27 cellular contexts compared by ENCODE assay signal in the genomic region with DNA sequence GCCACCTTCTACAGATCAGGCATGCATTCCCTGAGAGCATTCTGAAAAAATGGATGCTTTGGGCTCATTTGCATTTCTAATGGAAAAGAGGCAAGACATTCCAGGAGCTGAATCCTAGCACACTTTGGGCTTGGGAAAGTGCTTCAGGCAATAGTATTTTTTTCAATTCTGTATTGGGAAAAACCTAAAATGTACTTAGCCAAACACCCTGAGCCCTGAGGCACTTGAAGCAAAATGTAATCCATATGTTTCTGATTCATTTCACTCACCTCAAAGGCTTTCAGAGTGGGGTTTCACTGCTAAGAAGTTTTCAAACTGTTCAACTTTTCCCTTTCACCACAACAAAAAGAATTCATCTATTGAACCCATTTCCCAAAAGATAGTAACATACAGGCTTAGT.
"Had no signal": no experiment of that assay in that cellular context is flagged by ENCODE, and none has a peak within 500 bp of the region (broad histone marks: within the 10 kb centered on the region; RNA-seq: fewer than 3 reads in every experiment).

No MANE protein-coding gene starts in this region.

- H3K9me3 ChIP-seq: body of pancreas, esophagus muscularis mucosa, gastroesophageal sphincter had no signal

- H3K4me3 Mint-ChIP-seq: activated CD8-positive, alpha-beta T cell treated with anti-CD3 and anti-CD28 coated beads for 36 hours; activated naive CD4-positive, alpha-beta T cell treated with anti-CD3 and anti-CD28 coated beads for 36 hours; activated naive CD4-positive, alpha-beta T cell treated with anti-CD3 and anti-CD28 coated beads, Interleukin-2, amount 50 U/mL, for 24 hours; activated naive CD8-positive, alpha-beta T cell treated with anti-CD3 and anti-CD28 coated beads for 36 hours; activated naive CD8-positive, alpha-beta T cell treated with anti-CD3 and anti-CD28 coated beads, Interleukin-2, amount 50 U/mL, for 24 hours; activated T-cell treated with anti-CD3 and anti-CD28 coated beads, Interleukin-2, amount 50 U/mL, for 4 hours; activated T-helper 1 cell treated with anti-CD3 and anti-CD28 coated beads, Interleukin-12 subunit alpha, Interleukin-12 subunit beta, Interleukin-2, Interleukin-4 antibody, amounts not matched to agents 30 ng/mL and 10 ng/mL and 1 ng/mL, durations not matched to agents 14 hours and 24 hours and 36 hours; effector memory CD8-positive, alpha-beta T cell had no signal

- H3K36me3 ChIP-seq: adrenal gland, esophagus muscularis mucosa, gastroesophageal sphincter had no signal

- H3K4me1 Mint-ChIP-seq: activated naive CD4-positive, alpha-beta T cell treated with anti-CD3 and anti-CD28 coated beads, Interleukin-2, amount 50 U/mL, for 24 hours; activated naive CD8-positive, alpha-beta T cell treated with anti-CD3 and anti-CD28 coated beads for 36 hours; activated naive CD8-positive, alpha-beta T cell treated with anti-CD3 and anti-CD28 coated beads, Interleukin-2, amount 50 U/mL, for 24 hours had no signal

- H3K27me3 ChIP-seq: adrenal gland, body of pancreas, esophagus muscularis mucosa, gastroesophageal sphincter had no signal

- H3K4me1 ChIP-seq: adrenal gland, body of pancreas, esophagus muscularis mucosa, gastroesophageal sphincter had no signal

- H3K36me3 Mint-ChIP-seq: activated naive CD4-positive, alpha-beta T cell treated with anti-CD3 and anti-CD28 coated beads, Interleukin-2, amount 50 U/mL, for 24 hours; activated naive CD8-positive, alpha-beta T cell treated with anti-CD3 and anti-CD28 coated beads for 36 hours had no signal

- ATAC-seq: activated CD8-positive, alpha-beta T cell treated with anti-CD3 and anti-CD28 coated beads for 36 hours; activated naive CD8-positive, alpha-beta T cell treated with anti-CD3 and anti-CD28 coated beads, Interleukin-2, amount 50 U/mL, for 24 hours; activated T-cell treated with anti-CD3 and anti-CD28 coated beads, Interleukin-2, amount 50 U/mL, for 4 hours; body of pancreas; effector memory CD8-positive, alpha-beta T cell; gastroesophageal sphincter had no signal

- DNase-seq: activated CD4-positive, alpha-beta T cell treated with anti-CD3 and anti-CD28 coated beads for 48 hours; activated CD4-positive, alpha-beta T cell treated with anti-CD3 and anti-CD28 coated beads, Interleukin-2, amount 50 U/mL, for 1 hour; activated CD4-positive, alpha-beta T cell treated with anti-CD3 and anti-CD28 coated beads, Interleukin-2, amount 50 U/mL, for 48 hours; activated CD8-positive, alpha-beta memory T cell treated with anti-CD3 and anti-CD28 coated beads for 24 hours; activated CD8-positive, alpha-beta T cell treated with anti-CD3 and anti-CD28 coated beads for 36 hours; activated effector memory CD4-positive, alpha-beta T cell treated with anti-CD3 and anti-CD28 coated beads, Interleukin-2, amount 50 U/mL, for 16 hours; activated naive CD4-positive, alpha-beta T cell treated with anti-CD3 and anti-CD28 coated beads for 36 hours; activated naive CD8-positive, alpha-beta T cell treated with anti-CD3 and anti-CD28 coated beads for 36 hours; activated naive CD8-positive, alpha-beta T cell treated with anti-CD3 and anti-CD28 coated beads, Interleukin-2, amount 50 U/mL, for 24 hours; activated T-cell treated with anti-CD3 and anti-CD28 coated beads, Interleukin-2, amount 50 U/mL, for 4 hours; adrenal gland; amygdala; aorta; body of pancreas; caudate nucleus; cortex of kidney; dermis blood vessel endothelial cell; effector CD4-positive, alpha-beta T cell; effector memory CD8-positive, alpha-beta T cell; erythroblast; foreskin melanocyte; T-helper 2 cell had no signal

- H3K27ac Mint-ChIP-seq: activated CD8-positive, alpha-beta T cell treated with anti-CD3 and anti-CD28 coated beads for 36 hours; activated naive CD4-positive, alpha-beta T cell treated with anti-CD3 and anti-CD28 coated beads for 36 hours; activated naive CD4-positive, alpha-beta T cell treated with anti-CD3 and anti-CD28 coated beads, Interleukin-2, amount 50 U/mL, for 24 hours; activated naive CD8-positive, alpha-beta T cell treated with anti-CD3 and anti-CD28 coated beads for 36 hours; activated naive CD8-positive, alpha-beta T cell treated with anti-CD3 and anti-CD28 coated beads, Interleukin-2, amount 50 U/mL, for 24 hours; activated T-helper 1 cell treated with anti-CD3 and anti-CD28 coated beads, Interleukin-12 subunit alpha, Interleukin-12 subunit beta, Interleukin-2, Interleukin-4 antibody, amounts not matched to agents 30 ng/mL and 10 ng/mL and 1 ng/mL, durations not matched to agents 14 hours and 24 hours and 36 hours; activated T-helper 2 cell treated with anti-CD3 and anti-CD28 coated beads, Interferon-gamma antibody, Interleukin-2, Interleukin-4, amounts not matched to agents 10 μg/mL and 5 μg/mL and 100 μg/mL, durations not matched to agents 14 hours and 24 hours and 36 hours; effector memory CD8-positive, alpha-beta T cell had no signal

- H3K4me3 ChIP-seq: adrenal gland, body of pancreas, esophagus muscularis mucosa, gastroesophageal sphincter had no signal

- H3K9me3 Mint-ChIP-seq: activated CD8-positive, alpha-beta T cell treated with anti-CD3 and anti-CD28 coated beads for 36 hours; activated naive CD4-positive, alpha-beta T cell treated with anti-CD3 and anti-CD28 coated beads for 36 hours; activated naive CD4-positive, alpha-beta T cell treated with anti-CD3 and anti-CD28 coated beads, Interleukin-2, amount 50 U/mL, for 24 hours; activated naive CD8-positive, alpha-beta T cell treated with anti-CD3 and anti-CD28 coated beads for 36 hours; activated naive CD8-positive, alpha-beta T cell treated with anti-CD3 and anti-CD28 coated beads, Interleukin-2, amount 50 U/mL, for 24 hours; activated T-helper 1 cell treated with anti-CD3 and anti-CD28 coated beads, Interleukin-12 subunit alpha, Interleukin-12 subunit beta, Interleukin-2, Interleukin-4 antibody, amounts not matched to agents 30 ng/mL and 10 ng/mL and 1 ng/mL, durations not matched to agents 14 hours and 24 hours and 36 hours; activated T-helper 2 cell treated with anti-CD3 and anti-CD28 coated beads, Interferon-gamma antibody, Interleukin-2, Interleukin-4, amounts not matched to agents 10 μg/mL and 5 μg/mL and 100 μg/mL, durations not matched to agents 14 hours and 24 hours and 36 hours; effector memory CD8-positive, alpha-beta T cell had no signal

- H3K27ac ChIP-seq: adrenal gland, body of pancreas, esophagus muscularis mucosa, gastroesophageal sphincter had no signal
